ENCODE assay signal across 22 cellular contexts in genomic region chr12:53944907-53945847, GRCh38. TPM values are rescaled to one million over a fixed set of nuclear protein-coding genes. Genes with fewer than 3 reads are reported as not detected.
DNase-seq lines count a peak whose midpoint lies in the region; ATAC-seq, FAIRE-seq and TF ChIP-seq lines count a peak whose summit lies in the region.
"Had no signal": no experiment of that assay in that cellular context is flagged by ENCODE, and none has a peak within 500 bp of the region (broad histone marks: within the 10 kb centered on the region; RNA-seq: fewer than 3 reads in every experiment).

No MANE protein-coding gene starts in this region.

- DNase-seq in K562 (ENCODE audit: extremely low read depth in 1 of 4, low spot score in 3 of 4) (peak in 2 of 4 experiments; percentile 58 to 65), neural progenitor cell (ENCODE audit: low spot score) (no peak), omental fat pad (ENCODE audit: low spot score) (no peak)
- no peak for DNase-seq in effector CD8-positive, alpha-beta T cell (lab: John Stamatoyannopoulos, UW)
- DNase-seq in stimulated activated naive CD8-positive, alpha-beta T cell treated with anti-CD3 and anti-CD28 coated beads, Interleukin-15, Interleukin-2, amounts not matched to agents 100 U/mL and 50 U/mL, for 24 hours: no peak
- DNase-seq: Calu3; CD4-positive, alpha-beta memory T cell; KG1; MV-4-11; NCI-H187; NCI-H2107; NCI-H2227 treated with DMSO at 0.1 percent for 48 hours; NCI-H524 treated with DMSO at 0.1 percent for 48 hours; PC-3; SIG-M5 had no signal

- H3K4me2 ChIP-seq in K562 (ENCODE audit: insufficient read depth, low read length) (peak overlapping the region; percentile 30; the same call in 1 of the 2 replicates), neural progenitor cell (no peak overlapping the region)
- H3K4me2 ChIP-seq: A549, BLaER1 had no signal

- no peak for TF ChIP-seq EP300 in K562 (IDR thresholded peaks at IDR 0.05; ENCODE audit: low read length)

- no peaks in the 10 kb centered on the region for H3K36me3 ChIP-seq in ACC112 (ENCODE audit: insufficient read depth, low read length)
- peaks cover 0 to 22% of the 10 kb centered on the region in 2 experiments; a peak in 1 of 3 replicates for H3K36me3 ChIP-seq in HEK293 (ENCODE audit: control insufficient read depth in 2 of 2, insufficient read depth in 1 of 2, low read length in 2 of 2)
- no peaks in the 10 kb centered on the region for H3K36me3 ChIP-seq in K562 (ENCODE audit: control insufficient read depth, insufficient read depth, low read length)
- no peaks in the 10 kb centered on the region for H3K36me3 ChIP-seq in neural progenitor cell
- H3K36me3 ChIP-seq: BLaER1 had no signal

- peaks cover 9% of the 10 kb centered on the region for H3K9me3 Mint-ChIP-seq in neural progenitor cell

- no peaks in the 10 kb centered on the region for H4K20me1 ChIP-seq in K562 (replicated peaks; ENCODE audit: control insufficient read depth, insufficient read depth, low read length)
- H4K20me1 ChIP-seq in neural progenitor cell (ENCODE audit: low read depth): peaks cover 16% of the 10 kb centered on the region

- TF ChIP-seq RAD21 in K562 (CRISPR knock-in tag; conservative IDR thresholded peaks at IDR 0.05 in 1 of 2, IDR thresholded peaks at IDR 0.05 in 1 of 2): no peak

- in situ Hi-C loops in K562 (cut with MboI): no loop called here

- WGBS in K562 (ENCODE audit: insufficient coverage, low coverage, missing lambda C conversion rate): 13% methylated on average over 44 of the region's 51 CpGs

- peaks cover 96% of the 10 kb centered on the region for H3K27me3 Mint-ChIP-seq in neural progenitor cell (ENCODE audit: insufficient read depth, low read depth)

- no peak overlapping the region for H3K27ac Mint-ChIP-seq in neural progenitor cell

- peak overlapping the region in 1 of 2 experiments; percentile 43; a peak in 2 of 4 replicates for H3K9ac ChIP-seq in K562 (ENCODE audit: insufficient read depth in 1 of 2, low read depth in 2 of 2, low read length in 2 of 2)
- H3K9ac ChIP-seq in neural progenitor cell: no peak overlapping the region
- H3K9ac ChIP-seq: BLaER1 had no signal

- no peak for TF ChIP-seq CTCF in HEK293 (tag by site-specific recombination; IDR thresholded peaks at IDR 0.05)
- TF ChIP-seq CTCF in K562 (IDR thresholded peaks at IDR 0.05 in 2 of 3, conservative IDR thresholded peaks at IDR 0.05 in 1 of 3; ENCODE audit: insufficient read depth in 2 of 3, low read depth in 1 of 3, low read length in 3 of 3): no peak
- peak; percentile 5 for TF ChIP-seq CTCF in neural progenitor cell (IDR thresholded peaks at IDR 0.05)
- TF ChIP-seq CTCF in omental fat pad (IDR thresholded peaks at IDR 0.05): no peak

- H3K9me1 ChIP-seq in K562 (ENCODE audit: control insufficient read depth, insufficient read depth, low read length): no peaks in the 10 kb centered on the region

- H3K4me3 Mint-ChIP-seq in neural progenitor cell: no peak overlapping the region

- no peak for TF ChIP-seq POLR2A in K562 (conservative IDR thresholded peaks at IDR 0.05)

- H3K4me1 ChIP-seq in ACC112 (ENCODE audit: control insufficient read depth, insufficient read depth, low read length, unreplicated experiment) (no peaks in the 10 kb centered on the region), HEK293 (ENCODE audit: control insufficient read depth, insufficient read depth, low read length) (peaks cover 6% of the 10 kb centered on the region; the same call in 1 of the 2 replicates), K562 (replicated peaks in 1 of 2; ENCODE audit: control insufficient read depth in 2 of 2, insufficient read depth in 2 of 2, low read length in 2 of 2) (peaks cover 12 to 27% of the 10 kb centered on the region in 2 experiments; a peak in 4 of 5 replicates), neural progenitor cell (no peaks in the 10 kb centered on the region)
- H3K4me1 ChIP-seq: BLaER1 had no signal

- H3K4me3 ChIP-seq in ACC112 (ENCODE audit: low read depth, low read length): peak overlapping the region; percentile 1; the same call in 1 of the 2 replicates
- H3K4me3 ChIP-seq in HEK293 (ENCODE audit: low read depth, low read length): no peak overlapping the region
- no peak overlapping the region for H3K4me3 ChIP-seq in K562
- no peak overlapping the region for H3K4me3 ChIP-seq in neural progenitor cell
- H3K4me3 ChIP-seq: A549, BLaER1 had no signal

- CTCF ChIA-PET in HEK293 (lab: Yijun Ruan, JAX): interaction anchor here (1.8 kb wide), 1 partner anchor 188 kb away, joined by 5 read pairs; no protein-coding TSS in a partner anchor
- CTCF ChIA-PET in K562 (lab: Yijun Ruan, JAX; ENCODE audit: low intra/inter-chr PET ratio): no interaction called here

- peak; percentile 63 for FAIRE-seq in K562 (lab: Jason Lieb, UNC)
- FAIRE-seq: A549, GM12891, H54 had no signal

- H3K36me3 Mint-ChIP-seq in neural progenitor cell: no peaks in the 10 kb centered on the region
- H3K36me3 Mint-ChIP-seq: CD4-positive, alpha-beta memory T cell had no signal

- intact Hi-C loops in K562 (cut with micrococcal nuclease): loop anchor here (5.0 kb wide), 1 partner anchor 138 kb away; no protein-coding TSS in a partner anchor

- H3K4me1 Mint-ChIP-seq in neural progenitor cell: no peaks in the 10 kb centered on the region

- H3K9me3 ChIP-seq in HEK293 (ENCODE audit: control insufficient read depth, insufficient read depth, low read depth, low read length): no peaks in the 10 kb centered on the region
- no peaks in the 10 kb centered on the region for H3K9me3 ChIP-seq in K562 (replicated peaks; ENCODE audit: control insufficient read depth, insufficient read depth, low read depth, low read length)
- H3K9me3 ChIP-seq in neural progenitor cell (ENCODE audit: low read depth): no peaks in the 10 kb centered on the region
- H3K9me3 ChIP-seq: A549 had no signal

- H3K27me3 ChIP-seq in ACC112 (ENCODE audit: insufficient read depth, low read length): peaks cover 100% of the 10 kb centered on the region
- H3K27me3 ChIP-seq in K562 (ENCODE audit: control insufficient read depth in 2 of 2, insufficient read depth in 2 of 2, low read length in 2 of 2): peaks cover 19 to 38% of the 10 kb centered on the region in 2 experiments
- peaks cover 100% of the 10 kb centered on the region for H3K27me3 ChIP-seq in neural progenitor cell

- H3F3A ChIP-seq in neural progenitor cell (ENCODE audit: low read depth): no peaks in the 10 kb centered on the region

- H2AFZ ChIP-seq in ACC112 (ENCODE audit: low read length, unreplicated experiment): no peak overlapping the region
- no peak overlapping the region for H2AFZ ChIP-seq in K562 (ENCODE audit: low read depth, low read length)
- no peak overlapping the region for H2AFZ ChIP-seq in neural progenitor cell (replicated peaks)

- POLR2A ChIA-PET in HEK293 (lab: Yijun Ruan, JAX): no interaction called here
- POLR2A ChIA-PET in K562 (lab: Yijun Ruan, JAX): no interaction called here

- H3K79me2 ChIP-seq in ACC112 (ENCODE audit: control insufficient read depth, insufficient read depth, low read length, unreplicated experiment) (no peaks in the 10 kb centered on the region), K562 (ENCODE audit: control insufficient read depth, insufficient read depth, low read length) (no peaks in the 10 kb centered on the region), neural progenitor cell (ENCODE audit: low read depth) (no peaks in the 10 kb centered on the region)

- no TSS peak for BruUV-seq in K562 (replicated peaks; lab: Mats Ljungman, UMichigan)

- ATAC-seq in K562 (peak; percentile 58), omental fat pad (ENCODE audit: low FRiP score) (no peak)
- ATAC-seq in stimulated activated naive CD8-positive, alpha-beta T cell treated with anti-CD3 and anti-CD28 coated beads, Interleukin-15, Interleukin-2, amounts not matched to agents 100 U/mL and 50 U/mL, for 24 hours: no peak
- ATAC-seq: A549, PC-3 had no signal

- H3K27ac ChIP-seq in ACC112 (ENCODE audit: low read depth, low read length): no peak overlapping the region
- H3K27ac ChIP-seq in HEK293 (ENCODE audit: extremely low read depth, low read depth, low read length): no peak overlapping the region
- no peak overlapping the region for H3K27ac ChIP-seq in K562 (ENCODE audit: extremely low read depth, low read depth, low read length)
- H3K27ac ChIP-seq in neural progenitor cell: no peak overlapping the region
- H3K27ac ChIP-seq: A549, BLaER1, RWPE1 had no signal

RNA-seq across cellular contexts. Expression of gene HOXC13, which starts 6.5 kb away (rescaled TPM):
- not detected in 2 replicates for total RNA-seq in K562 (2011; cell fraction: chromatin; rRNA removed; ENCODE audit: low replicate concordance)
- not detected in 2 replicates for total RNA-seq in K562 (2011; cell fraction: nucleolus; rRNA removed)
- total RNA-seq in K562 (2011; cell fraction: nucleoplasm; rRNA removed): not detected in 2 replicates
- total RNA-seq in K562 (2014; rRNA removed) (0.41 TPM in 1 of 2 replicates, not detected in the other), K562 (2014; rRNA removed; fragmentation: Illumina TruSeq; extraction: Trizol) (0.04 and 0.10 TPM in 2 replicates), K562 (2015; rRNA removed; fragmentation: Illumina TruSeq; extraction: Trizol) (0.11 and 0.18 TPM in 2 replicates), K562 (2021) (0.11 and 0.29 TPM in 2 replicates), neural progenitor cell (ENCODE audit: low replicate concordance) (not detected in 2 replicates), omental fat pad (not detected)
- polyA plus RNA-seq in K562 (2011; rRNA removed) (0.12 and 0.20 TPM in 2 replicates), K562 (2014; fragmentation: Illumina TruSeq; extraction: Trizol) (0.15 and 0.22 TPM in 2 replicates), K562 (2014; fragmentation: Nextera tagmentation; extraction: Ambion mirVana) (under 1 TPM in 1 of 2 experiments, not detected in 1; 0.03 TPM), K562 (2014; rRNA removed) (0.17 and 0.28 TPM in 2 replicates)
- 0.19 and 0.22 TPM in 2 replicates for polyA plus RNA-seq in K562 (2011; cell fraction: cytosol; rRNA removed)
- polyA plus RNA-seq in K562 (2011; cell fraction: nucleus; rRNA removed): 0.11 and 0.17 TPM in 2 replicates
- 0.18 and 0.36 TPM in 2 replicates for polyA plus RNA-seq in K562 (2012)
- 0.15 TPM in 1 of 2 replicates, not detected in the other for polyA minus RNA-seq in K562 (2011; rRNA and poly(A)+ RNA removed)
- polyA minus RNA-seq in K562 (2011; cell fraction: cytosol; rRNA and poly(A)+ RNA removed): not detected in 2 replicates
- 0.13 TPM in 1 of 2 replicates, not detected in the other for polyA minus RNA-seq in K562 (2011; cell fraction: nucleus; rRNA and poly(A)+ RNA removed)
- total RNA-seq: Calu3; CD4-positive, alpha-beta memory T cell had no signal
- polyA plus RNA-seq: CD4-positive, alpha-beta memory T cell had no signal

RNA-seq across cellular contexts. Expression of gene HOXC12, which starts 9.5 kb away (rescaled TPM):
- 0.16 TPM in 1 of 2 replicates, not detected in the other for total RNA-seq in K562 (2011; cell fraction: chromatin; rRNA removed; ENCODE audit: low replicate concordance)
- total RNA-seq in K562 (2011; cell fraction: nucleolus; rRNA removed): 0.17 and 0.26 TPM in 2 replicates
- total RNA-seq in K562 (2011; cell fraction: nucleoplasm; rRNA removed): 0.22 and 0.23 TPM in 2 replicates
- total RNA-seq in K562 (2014; rRNA removed): 0.14 and 0.24 TPM in 2 replicates
- total RNA-seq in K562 (2014; rRNA removed; fragmentation: Illumina TruSeq; extraction: Trizol): 0.07 and 0.13 TPM in 2 replicates
- total RNA-seq in K562 (2015; rRNA removed; fragmentation: Illumina TruSeq; extraction: Trizol): 0.11 TPM in 2 replicates
- total RNA-seq in K562 (2021): 0.11 and 0.27 TPM in 2 replicates
- 0.04 and 0.07 TPM in 2 replicates for polyA plus RNA-seq in K562 (2011; rRNA removed)
- 0.12 and 0.15 TPM in 2 replicates for polyA plus RNA-seq in K562 (2011; cell fraction: cytosol; rRNA removed)
- 0.33 and 0.35 TPM in 2 replicates for polyA plus RNA-seq in K562 (2011; cell fraction: nucleus; rRNA removed)
- polyA plus RNA-seq in K562 (2012): 0.12 and 0.83 TPM in 2 replicates
- 0.28 and 0.36 TPM in 2 replicates for polyA plus RNA-seq in K562 (2014; fragmentation: Illumina TruSeq; extraction: Trizol)
- polyA plus RNA-seq in K562 (2014; fragmentation: Nextera tagmentation; extraction: Ambion mirVana): under 1 TPM in 1 of 2 experiments, not detected in 1; 0.08 TPM
- polyA plus RNA-seq in K562 (2014; rRNA removed): 0.05 and 0.19 TPM in 2 replicates
- 0.07 TPM in 1 of 2 replicates, not detected in the other for polyA minus RNA-seq in K562 (2011; rRNA and poly(A)+ RNA removed)
- not detected in 2 replicates for polyA minus RNA-seq in K562 (2011; cell fraction: cytosol; rRNA and poly(A)+ RNA removed)
- 0.22 TPM in 1 of 2 replicates, not detected in the other for polyA minus RNA-seq in K562 (2011; cell fraction: nucleus; rRNA and poly(A)+ RNA removed)
- not detected in 2 replicates for total RNA-seq in neural progenitor cell (ENCODE audit: low replicate concordance)
- total RNA-seq in omental fat pad: not detected
- total RNA-seq: Calu3; CD4-positive, alpha-beta memory T cell had no signal
- polyA plus RNA-seq: A549; CD4-positive, alpha-beta memory T cell had no signal

RNA-seq across cellular contexts. Expression of gene HOXC11, which starts 27.7 kb away (rescaled TPM):
- total RNA-seq in K562 (2011; cell fraction: chromatin; rRNA removed; ENCODE audit: low replicate concordance): not detected in 2 replicates
- not detected in 2 replicates for total RNA-seq in K562 (2011; cell fraction: nucleolus; rRNA removed)
- not detected in 2 replicates for total RNA-seq in K562 (2011; cell fraction: nucleoplasm; rRNA removed)
- total RNA-seq in K562 (2014; rRNA removed) (not detected in 2 replicates), K562 (2014; rRNA removed; fragmentation: Illumina TruSeq; extraction: Trizol) (not detected in 2 replicates), K562 (2015; rRNA removed; fragmentation: Illumina TruSeq; extraction: Trizol) (not detected in 2 replicates), K562 (2021) (not detected in 2 replicates), neural progenitor cell (ENCODE audit: low replicate concordance) (not detected in 2 replicates), omental fat pad (not detected)
- polyA plus RNA-seq in K562 (2011; rRNA removed) (0.04 TPM in 1 of 2 replicates, not detected in the other), K562 (2014; fragmentation: Illumina TruSeq; extraction: Trizol) (not detected in 2 replicates), K562 (2014; fragmentation: Nextera tagmentation; extraction: Ambion mirVana) (not detected), K562 (2014; rRNA removed) (not detected in 2 replicates)
- 0.13 TPM in 1 of 2 replicates, not detected in the other for polyA plus RNA-seq in K562 (2011; cell fraction: cytosol; rRNA removed)
- 0.17 and 0.25 TPM in 2 replicates for polyA plus RNA-seq in K562 (2011; cell fraction: nucleus; rRNA removed)
- polyA plus RNA-seq in K562 (2012): 0.03 and 0.07 TPM in 2 replicates
- not detected in 2 replicates for polyA minus RNA-seq in K562 (2011; rRNA and poly(A)+ RNA removed)
- not detected in 2 replicates for polyA minus RNA-seq in K562 (2011; cell fraction: cytosol; rRNA and poly(A)+ RNA removed)
- polyA minus RNA-seq in K562 (2011; cell fraction: nucleus; rRNA and poly(A)+ RNA removed): 0.11 TPM in 1 of 2 replicates, not detected in the other
- total RNA-seq: Calu3; CD4-positive, alpha-beta memory T cell had no signal
- polyA plus RNA-seq: CD4-positive, alpha-beta memory T cell had no signal

RNA-seq across cellular contexts. Expression of gene HOTAIR, which starts 29.6 kb away (rescaled TPM):
- total RNA-seq in K562 (2011; cell fraction: chromatin; rRNA removed; ENCODE audit: low replicate concordance): not detected in 2 replicates
- not detected in 2 replicates for total RNA-seq in K562 (2011; cell fraction: nucleolus; rRNA removed)
- not detected in 2 replicates for total RNA-seq in K562 (2011; cell fraction: nucleoplasm; rRNA removed)
- total RNA-seq in K562 (2014; rRNA removed) (not detected in 2 replicates), K562 (2014; rRNA removed; fragmentation: Illumina TruSeq; extraction: Trizol) (not detected in 2 replicates), K562 (2015; rRNA removed; fragmentation: Illumina TruSeq; extraction: Trizol) (not detected in 2 replicates), K562 (2021) (not detected in 2 replicates), neural progenitor cell (ENCODE audit: low replicate concordance) (not detected in 2 replicates), omental fat pad (under 1 TPM in 1 of 4 donors, not detected in 3; 0.32 TPM)
- polyA plus RNA-seq in K562 (2011; rRNA removed) (0.03 and 0.04 TPM in 2 replicates), K562 (2014; fragmentation: Illumina TruSeq; extraction: Trizol) (not detected in 2 replicates), K562 (2014; fragmentation: Nextera tagmentation; extraction: Ambion mirVana) (not detected), K562 (2014; rRNA removed) (0.15 TPM in 1 of 2 replicates, not detected in the other)
- polyA plus RNA-seq in K562 (2011; cell fraction: cytosol; rRNA removed): 0.03 TPM in 1 of 2 replicates, not detected in the other
- polyA plus RNA-seq in K562 (2011; cell fraction: nucleus; rRNA removed): 0.13 TPM in 2 replicates
- not detected in 2 replicates for polyA plus RNA-seq in K562 (2012)
- polyA minus RNA-seq in K562 (2011; rRNA and poly(A)+ RNA removed): not detected in 2 replicates
- polyA minus RNA-seq in K562 (2011; cell fraction: cytosol; rRNA and poly(A)+ RNA removed): not detected in 2 replicates
- polyA minus RNA-seq in K562 (2011; cell fraction: nucleus; rRNA and poly(A)+ RNA removed): not detected in 2 replicates
- total RNA-seq: Calu3; CD4-positive, alpha-beta memory T cell had no signal
- polyA plus RNA-seq: CD4-positive, alpha-beta memory T cell had no signal

RNA-seq across cellular contexts. Expression of gene HOXC10, which starts 39.8 kb away (rescaled TPM):
- total RNA-seq in K562 (2011; cell fraction: chromatin; rRNA removed; ENCODE audit: low replicate concordance): 0.25 TPM in 1 of 2 replicates, not detected in the other
- total RNA-seq in K562 (2011; cell fraction: nucleolus; rRNA removed): 0.53 TPM in 1 of 2 replicates, not detected in the other
- 0.46 TPM in 1 of 2 replicates, not detected in the other for total RNA-seq in K562 (2011; cell fraction: nucleoplasm; rRNA removed)
- total RNA-seq in K562 (2014; rRNA removed): 0.08 and 0.14 TPM in 2 replicates
- total RNA-seq in K562 (2014; rRNA removed; fragmentation: Illumina TruSeq; extraction: Trizol): not detected in 2 replicates
- total RNA-seq in K562 (2015; rRNA removed; fragmentation: Illumina TruSeq; extraction: Trizol): 0.23 TPM in 1 of 2 replicates, not detected in the other
- total RNA-seq in K562 (2021): 0.35 and 0.69 TPM in 2 replicates
- polyA plus RNA-seq in K562 (2011; rRNA removed): 0.08 and 0.13 TPM in 2 replicates
- 0.15 and 0.33 TPM in 2 replicates for polyA plus RNA-seq in K562 (2011; cell fraction: cytosol; rRNA removed)
- 0.21 TPM in 1 of 2 replicates, not detected in the other for polyA plus RNA-seq in K562 (2011; cell fraction: nucleus; rRNA removed)
- polyA plus RNA-seq in K562 (2012): 0.64 and 0.75 TPM in 2 replicates
- polyA plus RNA-seq in K562 (2014; fragmentation: Illumina TruSeq; extraction: Trizol): 0.37 and 0.77 TPM in 2 replicates
- under 1 TPM; 0.25 to 0.42 TPM for polyA plus RNA-seq in K562 (2014; fragmentation: Nextera tagmentation; extraction: Ambion mirVana)
- 0.63 and 0.73 TPM in 2 replicates for polyA plus RNA-seq in K562 (2014; rRNA removed)
- polyA minus RNA-seq in K562 (2011; rRNA and poly(A)+ RNA removed): 0.24 TPM in 1 of 2 replicates, not detected in the other
- polyA minus RNA-seq in K562 (2011; cell fraction: cytosol; rRNA and poly(A)+ RNA removed): 0.64 and 1.6 TPM in 2 replicates
- 0.67 TPM in 2 replicates for polyA minus RNA-seq in K562 (2011; cell fraction: nucleus; rRNA and poly(A)+ RNA removed)
- not detected in 2 replicates for total RNA-seq in neural progenitor cell (ENCODE audit: low replicate concordance)
- not detected for total RNA-seq in omental fat pad
- total RNA-seq: CD4-positive, alpha-beta memory T cell had no signal
- polyA plus RNA-seq: CD4-positive, alpha-beta memory T cell had no signal
